9 cellular contexts compared by ENCODE assay signal in genomic region chr12:25689996-25690501, GRCh38.
DNase-seq lines count a peak whose midpoint lies in the region; ATAC-seq, FAIRE-seq and TF ChIP-seq lines count a peak whose summit lies in the region.
"Had no signal": no experiment of that assay in that cellular context is flagged by ENCODE, and none has a peak within 500 bp of the region (broad histone marks: within the 10 kb centered on the region; RNA-seq: fewer than 3 reads in every experiment).

No MANE protein-coding gene starts in this region.

- ATAC-seq in T-cell (replicated peaks in 1 of 4), result no peak
- no peak for ATAC-seq in HG03280 (IDR thresholded peaks at IDR 0.05; ENCODE audit: unreplicated experiment)

- CTCF ChIA-PET in T-cell (lab: Charles Lee), result no interaction called here
- CTCF ChIA-PET in CD8-positive, alpha-beta memory T cell (lab: Charles Lee), result no interaction called here

- H3K9me3 Mint-ChIP-seq in T-cell, result peaks cover 0 to 7% (median 0%) of the 10 kb centered on the region in 3 donors
- H3K9me3 Mint-ChIP-seq in CD8-positive, alpha-beta memory T cell, result peaks cover 0 to 8% (median 0%) of the 10 kb centered on the region in 5 donors

- DNase-seq in SHP77 (lab: John Stamatoyannopoulos, UW) (peak; percentile 8 to 11), head of caudate nucleus (peak in 36 of 42 donors; percentile 11 to 64 (median 32)), small intestine (peak; percentile 3), T-cell (no peak), NCI-H226 (no peak)
- DNase-seq in CD8-positive, alpha-beta memory T cell, result no peak
- DNase-seq: activated B cell treated with CpG ODN at 0.5 μM for 24 hours had no signal

- H3K4me1 ChIP-seq in small intestine (ENCODE audit: control insufficient read depth in 2 of 2, insufficient read depth in 1 of 2, low read depth in 1 of 2, low read length in 1 of 2), result no peaks in the 10 kb centered on the region
- no peaks in the 10 kb centered on the region for H3K4me1 ChIP-seq in CD8-positive, alpha-beta memory T cell (ENCODE audit: insufficient read depth, low read length)

- H3K27me3 Mint-ChIP-seq in T-cell, result no peaks in the 10 kb centered on the region
- peaks cover 0 to 2% of the 10 kb centered on the region in 2 donors for H3K27me3 Mint-ChIP-seq in CD8-positive, alpha-beta memory T cell

- no peaks in the 10 kb centered on the region for H3K27me3 ChIP-seq in small intestine (ENCODE audit: control insufficient read depth in 2 of 2, insufficient read depth in 2 of 2, low read length in 2 of 2)
- H3K27me3 ChIP-seq in CD8-positive, alpha-beta memory T cell (ENCODE audit: insufficient read depth, low read length, poor library complexity, severe bottlenecking), result no peaks in the 10 kb centered on the region

- WGBS in small intestine, 3 donors, result 18 to 63% (median 44%) methylated on average over 5 of the region's 5 CpGs

- no peak overlapping the region for H3K4me3 ChIP-seq in small intestine (ENCODE audit: low read depth in 1 of 2, low read length in 2 of 2)
- no peak overlapping the region for H3K4me3 ChIP-seq in CD8-positive, alpha-beta memory T cell (ENCODE audit: low read length)

- intact Hi-C loops in head of caudate nucleus (cut with DNase I), result no loop called here

- no peak overlapping the region for H3K4me3 Mint-ChIP-seq in T-cell
- no peak overlapping the region for H3K4me3 Mint-ChIP-seq in CD8-positive, alpha-beta memory T cell
- H3K4me3 Mint-ChIP-seq: activated B cell treated with CpG ODN at 0.5 μM for 24 hours had no signal

- no peaks in the 10 kb centered on the region for H3K36me3 Mint-ChIP-seq in T-cell
- H3K36me3 Mint-ChIP-seq in CD8-positive, alpha-beta memory T cell, result no peaks in the 10 kb centered on the region

- H3K27ac ChIP-seq in small intestine (ENCODE audit: low read depth in 1 of 2, low read length in 1 of 2), result no peak overlapping the region
- H3K27ac ChIP-seq in CD8-positive, alpha-beta memory T cell (ENCODE audit: low read depth, low read length), result no peak overlapping the region

- no peak overlapping the region for H3K27ac Mint-ChIP-seq in T-cell
- H3K27ac Mint-ChIP-seq in CD8-positive, alpha-beta memory T cell, result no peak overlapping the region
- H3K27ac Mint-ChIP-seq: activated B cell treated with CpG ODN at 0.5 μM for 24 hours had no signal

- FAIRE-seq in small intestine (lab: Jason Lieb, UNC), result no peak

- no peaks in the 10 kb centered on the region for H3K9me3 ChIP-seq in small intestine (ENCODE audit: control insufficient read depth, low read depth)
- no peaks in the 10 kb centered on the region for H3K9me3 ChIP-seq in CD8-positive, alpha-beta memory T cell (ENCODE audit: low read length)

- no peaks in the 10 kb centered on the region for H3K36me3 ChIP-seq in small intestine (ENCODE audit: control insufficient read depth in 2 of 2, insufficient read depth in 2 of 2, low read length in 2 of 2)
- H3K36me3 ChIP-seq in CD8-positive, alpha-beta memory T cell (ENCODE audit: insufficient read depth, low read length), result no peaks in the 10 kb centered on the region

- no peak for TF ChIP-seq EP300 in Ishikawa (IDR thresholded peaks at IDR 0.05; ENCODE audit: borderline replicate concordance)

- TF ChIP-seq RAD21 in Ishikawa (IDR thresholded peaks at IDR 0.05; ENCODE audit: low read depth), result no peak

- POLR2A ChIA-PET in T-cell (lab: Charles Lee), result no interaction called here
- POLR2A ChIA-PET in CD8-positive, alpha-beta memory T cell (lab: Charles Lee), result no interaction called here

- no peaks in the 10 kb centered on the region for H3K4me1 Mint-ChIP-seq in T-cell
- H3K4me1 Mint-ChIP-seq in CD8-positive, alpha-beta memory T cell, result no peaks in the 10 kb centered on the region
- H3K4me1 Mint-ChIP-seq: activated B cell treated with CpG ODN at 0.5 μM for 24 hours had no signal

TF ChIP-seq in Ishikawa, 13 proteins besides CTCF, POLR2A, EP300 and RAD21:
- no peak for TF ChIP-seq TEAD4 (IDR thresholded peaks at IDR 0.05)
- no peak for TF ChIP-seq CREB1 (IDR thresholded peaks at IDR 0.05; ENCODE audit: low read depth)
- TF ChIP-seq NFIC (IDR thresholded peaks at IDR 0.05), result peak; percentile 67
TF ChIP-seq in Ishikawa: peak in this region for 1.

Comparison
In these comparisons a context has a peak if more than half of its experiments do, and no peak if none do; other contexts are left out.
1. DNase-seq: peak in SHP77 (2 of 2), head of caudate nucleus (36 of 42) and small intestine (single experiment); none in T-cell (0 of 34), NCI-H226 (single experiment) and CD8-positive, alpha-beta memory T cell (0 of 5).